In genomic region chr6:146017672-146018071, GRCh38 we compare ENCODE assay signal across 1 cellular context.
A peak's percentile ranks its signal among the peaks of the same experiment; 100 is the strongest.
TF ChIP-seq lines count a peak whose summit lies in the region.

No MANE protein-coding gene starts in this region.

TF ChIP-seq in H1, 55 proteins besides CTCF, POLR2A, EP300 and RAD21:
- TF ChIP-seq JUND (IDR thresholded peaks at IDR 0.05; ENCODE audit: low read length): peak; percentile 86
- TF ChIP-seq JUN (IDR thresholded peaks at IDR 0.05; ENCODE audit: low read depth, low read length): peak; percentile 73; the same call in 1 of the 2 replicates
- no peak for TF ChIP-seq RBBP5 (IDR thresholded peaks at IDR 0.05; ENCODE audit: borderline replicate concordance, low read depth, low read length)
- peak; percentile 35; the same call in 1 of the 2 replicates for TF ChIP-seq TEAD4 (IDR thresholded peaks at IDR 0.05; ENCODE audit: low read depth, low read length)
